ENCODE assay signal across 1 cellular context in genomic region chr7:128408709-128409434, GRCh38.
A peak's percentile ranks its signal among the peaks of the same experiment; 100 is the strongest.
TF ChIP-seq lines count a peak whose summit lies in the region.

No MANE protein-coding gene starts in this region.

TF ChIP-seq in K562, 482 proteins besides CTCF, POLR2A, EP300 and RAD21 (continued from another document):
- TF ChIP-seq, protein P1, sequence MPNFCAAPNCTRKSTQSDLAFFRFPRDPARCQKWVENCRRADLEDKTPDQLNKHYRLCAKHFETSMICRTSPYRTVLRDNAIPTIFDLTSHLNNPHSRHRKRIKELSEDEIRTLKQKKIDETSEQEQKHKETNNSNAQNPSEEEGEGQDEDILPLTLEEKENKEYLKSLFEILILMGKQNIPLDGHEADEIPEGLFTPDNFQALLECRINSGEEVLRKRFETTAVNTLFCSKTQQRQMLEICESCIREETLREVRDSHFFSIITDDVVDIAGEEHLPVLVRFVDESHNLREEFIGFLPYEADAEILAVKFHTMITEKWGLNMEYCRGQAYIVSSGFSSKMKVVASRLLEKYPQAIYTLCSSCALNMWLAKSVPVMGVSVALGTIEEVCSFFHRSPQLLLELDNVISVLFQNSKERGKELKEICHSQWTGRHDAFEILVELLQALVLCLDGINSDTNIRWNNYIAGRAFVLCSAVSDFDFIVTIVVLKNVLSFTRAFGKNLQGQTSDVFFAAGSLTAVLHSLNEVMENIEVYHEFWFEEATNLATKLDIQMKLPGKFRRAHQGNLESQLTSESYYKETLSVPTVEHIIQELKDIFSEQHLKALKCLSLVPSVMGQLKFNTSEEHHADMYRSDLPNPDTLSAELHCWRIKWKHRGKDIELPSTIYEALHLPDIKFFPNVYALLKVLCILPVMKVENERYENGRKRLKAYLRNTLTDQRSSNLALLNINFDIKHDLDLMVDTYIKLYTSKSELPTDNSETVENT (CRISPR knock-in tag; IDR thresholded peaks at IDR 0.05) = no peak
- TF ChIP-seq STAT5B (CRISPR knock-in tag; IDR thresholded peaks at IDR 0.05) (no peak), TAF7 (tag; IDR thresholded peaks at IDR 0.05) (no peak), YY1 (IDR thresholded peaks at IDR 0.05; ENCODE audit: borderline replicate concordance in 1 of 3, control insufficient read depth in 1 of 3, extremely low read depth in 1 of 3, insufficient read depth in 3 of 3, insufficient read length in 1 of 3, insufficient replicate concordance in 2 of 3, low read depth in 1 of 3, low read length in 2 of 3) (peak in 1 of 3 experiments; percentile 19), MEIS2 (IDR thresholded peaks at IDR 0.05; ENCODE audit: partially characterized antibody) (no peak), HNRNPK (IDR thresholded peaks at IDR 0.05; ENCODE audit: low read depth, low read length, poor library complexity, severe bottlenecking) (no peak), ELF2 (CRISPR knock-in tag; IDR thresholded peaks at IDR 0.05) (no peak), SETDB1 (IDR thresholded peaks at IDR 0.05; ENCODE audit: low read length) (no peak), POLR2B (IDR thresholded peaks at IDR 0.05; ENCODE audit: low read depth, partially characterized antibody) (no peak), ZNF507 (tag; conservative IDR thresholded peaks at IDR 0.05) (no peak), ARID2 (IDR thresholded peaks at IDR 0.05) (no peak), ZNF79 (CRISPR knock-in tag; IDR thresholded peaks at IDR 0.05; ENCODE audit: low read depth) (no peak), TAF9B (IDR thresholded peaks at IDR 0.05; ENCODE audit: partially characterized antibody) (no peak), LCOR (CRISPR knock-in tag; IDR thresholded peaks at IDR 0.05) (peak; percentile 80), NFE2L1 (tag; IDR thresholded peaks at IDR 0.05; ENCODE audit: borderline replicate concordance, low read depth) (no peak), ZNF384 (IDR thresholded peaks at IDR 0.05; ENCODE audit: low read depth, low read length) (no peak), IRF9 (tag; IDR thresholded peaks at IDR 0.05) (no peak), HDGF (IDR thresholded peaks at IDR 0.05) (0 out of 2 replicates have a peak, but pooled peaks have one; percentile 73), ESRRB (CRISPR knock-in tag; IDR thresholded peaks at IDR 0.05; ENCODE audit: borderline replicate concordance) (no peak), ZBTB17 (CRISPR knock-in tag; IDR thresholded peaks at IDR 0.05) (no peak), EWSR1 (IDR thresholded peaks at IDR 0.05; ENCODE audit: borderline replicate concordance, low read depth, partially characterized antibody) (no peak), RFX7 (CRISPR knock-in tag; IDR thresholded peaks at IDR 0.05) (no peak), ZNF277 (CRISPR knock-in tag; IDR thresholded peaks at IDR 0.05; ENCODE audit: borderline replicate concordance) (no peak), TEAD4 (IDR thresholded peaks at IDR 0.05; ENCODE audit: low read length) (peak; percentile 24; the same call in 1 of the 2 replicates), TEAD4 (CRISPR knock-in tag; IDR thresholded peaks at IDR 0.05; ENCODE audit: borderline replicate concordance) (no peak), ZNF586 (CRISPR knock-in tag; conservative IDR thresholded peaks at IDR 0.05) (no peak), PHB (CRISPR knock-in tag; IDR thresholded peaks at IDR 0.05) (no peak), KLF6 (CRISPR knock-in tag; IDR thresholded peaks at IDR 0.05; ENCODE audit: borderline replicate concordance) (no peak), PHB2 (IDR thresholded peaks at IDR 0.05; ENCODE audit: low read depth) (no peak), HNRNPL (IDR thresholded peaks at IDR 0.05; ENCODE audit: low read depth, low read length) (no peak), TSHZ1 (CRISPR knock-in tag; IDR thresholded peaks at IDR 0.05) (no peak), ERF (CRISPR knock-in tag; IDR thresholded peaks at IDR 0.05) (no peak), ZNF140 (CRISPR knock-in tag; IDR thresholded peaks at IDR 0.05) (no peak), ZNF212 (CRISPR knock-in tag; IDR thresholded peaks at IDR 0.05) (no peak), GATAD2A (IDR thresholded peaks at IDR 0.05) (no peak), PHF20 (IDR thresholded peaks at IDR 0.05; ENCODE audit: partially characterized antibody) (no peak), ARNT (IDR thresholded peaks at IDR 0.05) (no peak; a peak in 1 of 4 replicates)
- TF ChIP-seq, protein P2, sequence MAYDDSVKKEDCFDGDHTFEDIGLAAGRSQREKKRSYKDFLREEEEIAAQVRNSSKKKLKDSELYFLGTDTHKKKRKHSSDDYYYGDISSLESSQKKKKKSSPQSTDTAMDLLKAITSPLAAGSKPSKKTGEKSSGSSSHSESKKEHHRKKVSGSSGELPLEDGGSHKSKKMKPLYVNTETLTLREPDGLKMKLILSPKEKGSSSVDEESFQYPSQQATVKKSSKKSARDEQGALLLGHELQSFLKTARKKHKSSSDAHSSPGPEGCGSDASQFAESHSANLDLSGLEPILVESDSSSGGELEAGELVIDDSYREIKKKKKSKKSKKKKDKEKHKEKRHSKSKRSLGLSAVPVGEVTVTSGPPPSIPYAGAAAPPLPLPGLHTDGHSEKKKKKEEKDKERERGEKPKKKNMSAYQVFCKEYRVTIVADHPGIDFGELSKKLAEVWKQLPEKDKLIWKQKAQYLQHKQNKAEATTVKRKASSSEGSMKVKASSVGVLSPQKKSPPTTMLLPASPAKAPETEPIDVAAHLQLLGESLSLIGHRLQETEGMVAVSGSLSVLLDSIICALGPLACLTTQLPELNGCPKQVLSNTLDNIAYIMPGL (CRISPR knock-in tag; IDR thresholded peaks at IDR 0.05) = no peak
- TF ChIP-seq, protein P3, sequence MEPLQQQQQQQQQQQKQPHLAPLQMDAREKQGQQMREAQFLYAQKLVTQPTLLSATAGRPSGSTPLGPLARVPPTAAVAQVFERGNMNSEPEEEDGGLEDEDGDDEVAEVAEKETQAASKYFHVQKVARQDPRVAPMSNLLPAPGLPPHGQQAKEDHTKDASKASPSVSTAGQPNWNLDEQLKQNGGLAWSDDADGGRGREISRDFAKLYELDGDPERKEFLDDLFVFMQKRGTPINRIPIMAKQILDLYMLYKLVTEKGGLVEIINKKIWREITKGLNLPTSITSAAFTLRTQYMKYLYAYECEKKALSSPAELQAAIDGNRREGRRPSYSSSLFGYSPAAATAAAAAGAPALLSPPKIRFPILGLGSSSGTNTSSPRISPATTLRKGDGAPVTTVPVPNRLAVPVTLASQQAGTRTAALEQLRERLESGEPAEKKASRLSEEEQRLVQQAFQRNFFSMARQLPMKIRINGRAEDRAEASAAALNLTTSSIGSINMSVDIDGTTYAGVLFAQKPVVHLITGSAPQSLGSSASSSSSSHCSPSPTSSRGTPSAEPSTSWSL (CRISPR knock-in tag; IDR thresholded peaks at IDR 0.05; ENCODE audit: borderline replicate concordance) = no peak
- TF ChIP-seq, protein P4, sequence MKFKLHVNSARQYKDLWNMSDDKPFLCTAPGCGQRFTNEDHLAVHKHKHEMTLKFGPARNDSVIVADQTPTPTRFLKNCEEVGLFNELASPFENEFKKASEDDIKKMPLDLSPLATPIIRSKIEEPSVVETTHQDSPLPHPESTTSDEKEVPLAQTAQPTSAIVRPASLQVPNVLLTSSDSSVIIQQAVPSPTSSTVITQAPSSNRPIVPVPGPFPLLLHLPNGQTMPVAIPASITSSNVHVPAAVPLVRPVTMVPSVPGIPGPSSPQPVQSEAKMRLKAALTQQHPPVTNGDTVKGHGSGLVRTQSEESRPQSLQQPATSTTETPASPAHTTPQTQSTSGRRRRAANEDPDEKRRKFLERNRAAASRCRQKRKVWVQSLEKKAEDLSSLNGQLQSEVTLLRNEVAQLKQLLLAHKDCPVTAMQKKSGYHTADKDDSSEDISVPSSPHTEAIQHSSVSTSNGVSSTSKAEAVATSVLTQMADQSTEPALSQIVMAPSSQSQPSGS (CRISPR knock-in tag; IDR thresholded peaks at IDR 0.05) = no peak
- TF ChIP-seq, protein P5, sequence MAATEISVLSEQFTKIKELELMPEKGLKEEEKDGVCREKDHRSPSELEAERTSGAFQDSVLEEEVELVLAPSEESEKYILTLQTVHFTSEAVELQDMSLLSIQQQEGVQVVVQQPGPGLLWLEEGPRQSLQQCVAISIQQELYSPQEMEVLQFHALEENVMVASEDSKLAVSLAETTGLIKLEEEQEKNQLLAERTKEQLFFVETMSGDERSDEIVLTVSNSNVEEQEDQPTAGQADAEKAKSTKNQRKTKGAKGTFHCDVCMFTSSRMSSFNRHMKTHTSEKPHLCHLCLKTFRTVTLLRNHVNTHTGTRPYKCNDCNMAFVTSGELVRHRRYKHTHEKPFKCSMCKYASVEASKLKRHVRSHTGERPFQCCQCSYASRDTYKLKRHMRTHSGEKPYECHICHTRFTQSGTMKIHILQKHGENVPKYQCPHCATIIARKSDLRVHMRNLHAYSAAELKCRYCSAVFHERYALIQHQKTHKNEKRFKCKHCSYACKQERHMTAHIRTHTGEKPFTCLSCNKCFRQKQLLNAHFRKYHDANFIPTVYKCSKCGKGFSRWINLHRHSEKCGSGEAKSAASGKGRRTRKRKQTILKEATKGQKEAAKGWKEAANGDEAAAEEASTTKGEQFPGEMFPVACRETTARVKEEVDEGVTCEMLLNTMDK (IDR thresholded peaks at IDR 0.05; ENCODE audit: borderline replicate concordance, insufficient read depth, low read depth, low read length, poor library complexity, severe bottlenecking) = no peak
